ENCODE assay signal across 8 cellular contexts in the genomic region with DNA sequence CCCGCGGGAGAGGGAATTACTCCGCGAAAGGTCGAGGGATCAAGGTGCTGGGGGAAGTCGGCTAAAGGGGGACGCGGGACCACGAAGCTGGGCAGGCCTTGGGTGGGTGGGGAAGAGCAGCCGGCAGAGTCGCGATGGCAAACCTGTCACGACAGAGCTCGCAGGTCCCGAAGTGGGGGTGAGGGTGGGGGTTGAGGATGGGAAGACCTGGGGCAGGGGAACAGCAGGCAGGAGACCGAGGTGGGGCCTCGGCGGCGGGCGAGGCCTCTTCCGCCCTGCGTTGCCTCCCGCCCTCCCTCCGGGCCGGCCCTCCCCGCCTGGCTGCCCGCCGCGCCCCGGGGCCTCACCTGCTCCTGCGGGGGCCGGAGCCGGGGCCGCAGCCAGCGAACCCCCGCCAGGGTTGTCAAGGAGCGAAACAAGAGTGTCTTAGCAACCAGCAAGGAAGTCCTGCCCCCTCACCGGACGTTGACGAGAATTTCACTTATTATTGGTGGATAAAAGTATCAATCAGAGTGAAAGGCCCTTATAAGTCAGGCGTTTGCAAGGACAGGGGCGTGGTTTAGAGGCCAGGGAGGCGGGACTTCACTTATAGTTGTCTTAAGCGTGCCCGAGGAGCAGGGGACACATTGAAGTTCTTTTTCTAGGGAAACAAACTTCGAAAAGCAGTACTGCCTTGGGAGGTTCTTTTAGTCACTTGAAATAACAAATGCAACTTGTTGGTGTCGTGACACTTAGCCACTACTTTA. TPM values are rescaled to one million over a fixed set of nuclear protein-coding genes. Genes with fewer than 3 reads are reported as not detected.
A peak's percentile ranks its signal among the peaks of the same experiment; 100 is the strongest.
DNase-seq lines count a peak whose midpoint lies in the region; ATAC-seq and TF ChIP-seq lines count a peak whose summit lies in the region.

A gene with protein sequence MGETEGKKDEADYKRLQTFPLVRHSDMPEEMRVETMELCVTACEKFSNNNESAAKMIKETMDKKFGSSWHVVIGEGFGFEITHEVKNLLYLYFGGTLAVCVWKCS (minus strand): TSS at position 423 of the 746 bp plus-strand sequence. CDS start 11,412 bp downstream, outside the sequence.

- H3K27ac ChIP-seq in WERI-Rb-1 (peak within 1 kb of the TSS; percentile 49; the same call in 1 of the 2 replicates), mammary epithelial cell (ENCODE audit: insufficient read depth, low read depth, low read length) (peak within 1 kb of the TSS; percentile 92)

- H3K4me3 ChIP-seq in WERI-Rb-1 (ENCODE audit: low read depth, low read length) (peak within 1 kb of the TSS; percentile 56), mammary epithelial cell (replicated peaks in 1 of 3; ENCODE audit: insufficient read depth in 1 of 3, low read depth in 2 of 3, low read length in 3 of 3) (peak within 1 kb of the TSS; percentile 71 to 76 (median 76)), iPS-18c (ENCODE audit: insufficient read depth, low read depth, low read length) (peak within 1 kb of the TSS; percentile 77), skeletal muscle satellite cell (ENCODE audit: low read length) (peak within 1 kb of the TSS; percentile 82)

- dilution Hi-C loops in mammary epithelial cell (cut with HindIII; ENCODE audit: low sequenced_read_pairs) = no loop called here

- no peaks in the 10 kb centered on the region for H4K20me1 ChIP-seq in mammary epithelial cell (ENCODE audit: insufficient read depth, low read length)

- TF ChIP-seq CTCF in WERI-Rb-1 (IDR thresholded peaks at IDR 0.05; ENCODE audit: low read depth, low read length) (no peak), mammary epithelial cell (conservative IDR thresholded peaks at IDR 0.05 in 1 of 2, IDR thresholded peaks at IDR 0.05 in 1 of 2; ENCODE audit: extremely low read depth in 1 of 2, insufficient read depth in 1 of 2, low read depth in 1 of 2, low read length in 2 of 2) (no peak)

- H3K4me1 ChIP-seq in mammary epithelial cell (ENCODE audit: insufficient read depth, low read length) = peaks cover 14% of the 10 kb centered on the region
- H3K4me1 ChIP-seq in skeletal muscle satellite cell (ENCODE audit: control insufficient read depth, insufficient read depth, low read length) = peaks cover 14% of the 10 kb centered on the region

- H3K4me2 ChIP-seq in mammary epithelial cell (ENCODE audit: insufficient read depth, low read depth, low read length) (peak within 1 kb of the TSS; percentile 89), skeletal muscle satellite cell (ENCODE audit: low read length) (peak within 1 kb of the TSS; percentile 94)

- no peaks in the 10 kb centered on the region for H3K79me2 ChIP-seq in mammary epithelial cell (ENCODE audit: insufficient read depth, low read length)

- CTCF ChIA-PET in mammary epithelial cell (lab: Charles Lee; ENCODE audit: low non-redundant PET) = no interaction called here

- H3K27me3 ChIP-seq in WERI-Rb-1 (ENCODE audit: insufficient read depth, low read depth, severe bottlenecking) (no peaks in the 10 kb centered on the region), mammary epithelial cell (ENCODE audit: insufficient read depth, low read length) (no peaks in the 10 kb centered on the region), skeletal muscle satellite cell (ENCODE audit: control insufficient read depth, insufficient read depth, low read length) (peaks cover 25% of the 10 kb centered on the region)

- WGBS in mammary epithelial cell (ENCODE audit: low coverage, missing lambda C conversion rate) = 7% methylated on average over 21 of the region's 47 CpGs

- intact Hi-C loops in mammary epithelial cell (cut with micrococcal nuclease) = loop anchor here (2.0 kb wide), 1 partner anchor 69 kb away; no protein-coding TSS in a partner anchor

- DNase-seq in ACHN (peak; percentile 98), NCI-H2196 treated with DMSO at 0.1 percent for 48 hours (lab: John Stamatoyannopoulos, UW; ENCODE audit: unreplicated experiment) (peak; percentile 70), WERI-Rb-1 (peak; percentile 94), mammary epithelial cell (peak; percentile 98)

- H3K36me3 ChIP-seq in WERI-Rb-1 (no peaks in the 10 kb centered on the region), mammary epithelial cell (ENCODE audit: insufficient read depth, low read length) (no peaks in the 10 kb centered on the region), skeletal muscle satellite cell (ENCODE audit: insufficient read depth, low read length) (peaks cover 6% of the 10 kb centered on the region)

- BruUV-seq in mammary epithelial cell (replicated peaks; lab: Mats Ljungman, UMichigan) = no TSS peak

- in situ Hi-C loops in ACHN (cut with HindIII; ENCODE audit: low pct_ligation_motif_present, low pct_unique_long_range_greater_than_20kb, low sequenced_read_pairs) = no loop called here
- in situ Hi-C loops in mammary epithelial cell (cut with MboI; ENCODE audit: low sequenced_read_pairs in 2 of 2) = no loop called here

- ATAC-seq in GM18907 (IDR thresholded peaks at IDR 0.05; ENCODE audit: unreplicated experiment) (peak; percentile 96), HG03139 (IDR thresholded peaks at IDR 0.05; ENCODE audit: unreplicated experiment) (peak; percentile 90)

- peak within 1 kb of the TSS; percentile 83 for H2AFZ ChIP-seq in mammary epithelial cell (ENCODE audit: low read depth, low read length)

- peak within 1 kb of the TSS; percentile 88 for H3K9ac ChIP-seq in mammary epithelial cell (ENCODE audit: insufficient read depth, low read length)
- H3K9ac ChIP-seq in skeletal muscle satellite cell (ENCODE audit: low read depth, low read length) = peak within 1 kb of the TSS; percentile 84

- H3K9me3 ChIP-seq in WERI-Rb-1 (ENCODE audit: severe bottlenecking) = no peaks in the 10 kb centered on the region
- H3K9me3 ChIP-seq in mammary epithelial cell (replicated peaks; ENCODE audit: insufficient read depth, low read length) = no peaks in the 10 kb centered on the region
- no peaks in the 10 kb centered on the region for H3K9me3 ChIP-seq in iPS-18c (ENCODE audit: control insufficient read depth, insufficient read depth, low read length)
- no peaks in the 10 kb centered on the region for H3K9me3 ChIP-seq in skeletal muscle satellite cell (replicated peaks; ENCODE audit: low read length)

RNA-seq across cellular contexts. Expression of the gene that starts here (rescaled TPM):
- total RNA-seq in mammary epithelial cell = 10 to 100 TPM; 12.6 to 13.5 TPM
- 11.4 TPM for polyA plus RNA-seq in mammary epithelial cell
- 3.4 TPM for polyA minus RNA-seq in mammary epithelial cell
- total RNA-seq in skeletal muscle satellite cell (2012; rRNA removed) = 8.9 and 13.5 TPM in 2 replicates

Comparison
In these comparisons a context has a peak if more than half of its experiments do, and no peak if none do; other contexts are left out.
1. Peak in every context shown above with its lines: DNase-seq, ATAC-seq, H3K4me3 ChIP-seq and H3K27ac ChIP-seq.